26 cellular contexts compared by ENCODE assay signal in genomic region chr2:239187464-239188253, GRCh38.
DNase-seq lines count a peak whose midpoint lies in the region; ATAC-seq and TF ChIP-seq lines count a peak whose summit lies in the region.
"Had no signal": no experiment of that assay in that cellular context is flagged by ENCODE, and none has a peak within 500 bp of the region (broad histone marks: within the 10 kb centered on the region; RNA-seq: fewer than 3 reads in every experiment).

No MANE protein-coding gene starts in this region.

- H3K4me1 ChIP-seq in RWPE2 (ENCODE audit: insufficient read depth, poor library complexity, severe bottlenecking): no peaks in the 10 kb centered on the region
- peaks cover 12% of the 10 kb centered on the region in 2 donors for H3K4me1 ChIP-seq in gastrocnemius medialis
- H3K4me1 ChIP-seq: tibial artery had no signal

- H3K27me3 Mint-ChIP-seq in activated T-cell treated with anti-CD3 and anti-CD28 coated beads, Interleukin-2, amount 50 U/mL, for 24 hours: no peaks in the 10 kb centered on the region
- H3K27me3 Mint-ChIP-seq in activated T-cell treated with anti-CD3 and anti-CD28 coated beads, Interleukin-2, amount 50 U/mL, for 72 hours (ENCODE audit: low read depth): no peaks in the 10 kb centered on the region
- H3K27me3 Mint-ChIP-seq: B cell; CD8-positive, alpha-beta memory T cell; central memory CD8-positive, alpha-beta T cell; IgD-negative memory B cell; stimulated activated naive CD8-positive, alpha-beta T cell treated with anti-CD3 and anti-CD28 coated beads, Interleukin-15, amount 100 ng/mL, for 72 hours had no signal

- H3K4me3 ChIP-seq in RWPE2 (ENCODE audit: severe bottlenecking): no peak overlapping the region
- no peak overlapping the region for H3K4me3 ChIP-seq in gastrocnemius medialis
- H3K4me3 ChIP-seq: GM23338, lung, skin epidermis, tibial artery had no signal

- H3K9me3 ChIP-seq in RWPE2 (ENCODE audit: severe bottlenecking) (no peaks in the 10 kb centered on the region), gastrocnemius medialis (no peaks in the 10 kb centered on the region)

- H3K9me3 Mint-ChIP-seq in activated T-cell treated with anti-CD3 and anti-CD28 coated beads, Interleukin-2, amount 50 U/mL, for 24 hours: no peaks in the 10 kb centered on the region
- H3K9me3 Mint-ChIP-seq in activated T-cell treated with anti-CD3 and anti-CD28 coated beads, Interleukin-2, amount 50 U/mL, for 72 hours: no peaks in the 10 kb centered on the region
- H3K9me3 Mint-ChIP-seq: CD8-positive, alpha-beta memory T cell; central memory CD8-positive, alpha-beta T cell had no signal

- H3K27ac Mint-ChIP-seq in activated T-cell treated with anti-CD3 and anti-CD28 coated beads, Interleukin-2, amount 50 U/mL, for 24 hours: no peak overlapping the region
- H3K27ac Mint-ChIP-seq in activated T-cell treated with anti-CD3 and anti-CD28 coated beads, Interleukin-2, amount 50 U/mL, for 72 hours: no peak overlapping the region
- H3K27ac Mint-ChIP-seq: B cell, GM23338, IgD-negative memory B cell had no signal

- no peak overlapping the region for H3K4me3 Mint-ChIP-seq in activated T-cell treated with anti-CD3 and anti-CD28 coated beads, Interleukin-2, amount 50 U/mL, for 24 hours
- no peak overlapping the region for H3K4me3 Mint-ChIP-seq in activated T-cell treated with anti-CD3 and anti-CD28 coated beads, Interleukin-2, amount 50 U/mL, for 72 hours
- H3K4me3 Mint-ChIP-seq: B cell; CD8-positive, alpha-beta memory T cell; central memory CD8-positive, alpha-beta T cell; GM23338; IgD-negative memory B cell; stimulated activated naive CD8-positive, alpha-beta T cell treated with anti-CD3 and anti-CD28 coated beads, Interleukin-15, amount 100 ng/mL, for 72 hours had no signal

- peak; percentile 8 for DNase-seq in activated T-cell treated with anti-CD3 and anti-CD28 coated beads, Interleukin-2, amount 50 U/mL, for 24 hours
- no peak for DNase-seq in activated T-cell treated with anti-CD3 and anti-CD28 coated beads, Interleukin-2, amount 50 U/mL, for 72 hours
- DNase-seq in RWPE2 (ENCODE audit: low spot score) (peak; percentile 23), mesenteric fat pad (ENCODE audit: low spot score) (peak; percentile 62), gastrocnemius medialis (peak; percentile 1 to 8), AML-193 (lab: John Stamatoyannopoulos, UW) (no peak), NCI-H2171 treated with DMSO at 0.1 percent for 48 hours (lab: John Stamatoyannopoulos, UW) (no peak)
- DNase-seq: activated CD4-positive, alpha-beta T cell treated with anti-CD3 and anti-CD28 coated beads, Interleukin-2, amount 50 U/mL, for 1 hour; CD8-positive, alpha-beta memory T cell; NCI-H1105; NCI-H2029 treated with DMSO at 0.1 percent for 48 hours; NCI-H226; NCI-H69; SIG-M5; SW 1271; T-helper 9 cell had no signal

- peaks cover 66% of the 10 kb centered on the region for H3K36me3 Mint-ChIP-seq in activated T-cell treated with anti-CD3 and anti-CD28 coated beads, Interleukin-2, amount 50 U/mL, for 24 hours (ENCODE audit: low read depth)
- peaks cover 8 to 13% of the 10 kb centered on the region in 2 donors for H3K36me3 Mint-ChIP-seq in activated T-cell treated with anti-CD3 and anti-CD28 coated beads, Interleukin-2, amount 50 U/mL, for 72 hours (ENCODE audit: insufficient read depth in 2 of 2)

- in situ Hi-C loops in gastrocnemius medialis (cut with MboI; ENCODE audit: low sequenced_read_pairs in 4 of 4): no loop called here

- peaks cover 4% of the 10 kb centered on the region; the same call in 1 of the 2 replicates for H3K36me3 ChIP-seq in RWPE2 (ENCODE audit: low read depth)
- peaks cover 0 to 48% of the 10 kb centered on the region in 2 donors for H3K36me3 ChIP-seq in gastrocnemius medialis

- H3K27me3 ChIP-seq in RWPE2 (ENCODE audit: insufficient read depth, poor library complexity, severe bottlenecking): no peaks in the 10 kb centered on the region
- H3K27me3 ChIP-seq in gastrocnemius medialis: no peaks in the 10 kb centered on the region
- H3K27me3 ChIP-seq: tibial artery had no signal

- intact Hi-C loops in gastrocnemius medialis (cut with DNase I; ENCODE audit: low total_unique reads): no loop called here

- H3K4me1 Mint-ChIP-seq in activated T-cell treated with anti-CD3 and anti-CD28 coated beads, Interleukin-2, amount 50 U/mL, for 24 hours (ENCODE audit: low read depth): peaks cover 11% of the 10 kb centered on the region
- H3K4me1 Mint-ChIP-seq in activated T-cell treated with anti-CD3 and anti-CD28 coated beads, Interleukin-2, amount 50 U/mL, for 72 hours (ENCODE audit: low read depth): peaks cover 9% of the 10 kb centered on the region
- H3K4me1 Mint-ChIP-seq: IgD-negative memory B cell had no signal

- ATAC-seq in activated T-cell treated with anti-CD3 and anti-CD28 coated beads, Interleukin-2, amount 50 U/mL, for 72 hours (replicated peaks in 1 of 2): no peak
- no peak for ATAC-seq in RWPE2 (ENCODE audit: low read depth)
- peak in 1 of 2 donors; percentile 6 for ATAC-seq in gastrocnemius medialis
- ATAC-seq in HG03354 (IDR thresholded peaks at IDR 0.05; ENCODE audit: poor library complexity, severe bottlenecking, unreplicated experiment): no peak
- ATAC-seq: GM23338; Panc1; stimulated activated naive CD8-positive, alpha-beta T cell treated with anti-CD3 and anti-CD28 coated beads, Interleukin-15, amount 100 ng/mL, for 72 hours had no signal

- TF ChIP-seq CTCF in RWPE2 (IDR thresholded peaks at IDR 0.05; ENCODE audit: poor library complexity, severe bottlenecking): no peak
- TF ChIP-seq CTCF in gastrocnemius medialis (IDR thresholded peaks at IDR 0.05 in 4 of 5, conservative IDR thresholded peaks at IDR 0.05 in 1 of 5): no peak

- TF ChIP-seq POLR2A in gastrocnemius medialis (IDR thresholded peaks at IDR 0.05): no peak

- H3K27ac ChIP-seq in RWPE2 (ENCODE audit: poor library complexity, severe bottlenecking): no peak overlapping the region
- H3K27ac ChIP-seq in gastrocnemius medialis: peak overlapping the region in 3 of 4 donors; percentile 12 to 67 (median 21)
- H3K27ac ChIP-seq: skin epidermis, tibial artery had no signal

Comparison
In these comparisons a context has a peak if more than half of its experiments do, and no peak if none do; other contexts are left out.
1. DNase-seq: peak in activated T-cell treated with anti-CD3 and anti-CD28 coated beads, Interleukin-2, amount 50 U/mL, for 24 hours (single experiment), RWPE2 (single experiment), mesenteric fat pad (single experiment) and gastrocnemius medialis (2 of 2); none in activated T-cell treated with anti-CD3 and anti-CD28 coated beads, Interleukin-2, amount 50 U/mL, for 72 hours (0 of 2), AML-193 (0 of 2) and NCI-H2171 treated with DMSO at 0.1 percent for 48 hours (single experiment).